In genomic region chr12:26831959-26832816, GRCh38 we compare ENCODE assay signal across 1 cellular context.
TF ChIP-seq lines count a peak whose summit lies in the region.

No MANE protein-coding gene starts in this region.

TF ChIP-seq in H1, 55 proteins besides CTCF, POLR2A, EP300 and RAD21 (continued from another document):
- TF ChIP-seq GABPA (IDR thresholded peaks at IDR 0.05; ENCODE audit: borderline replicate concordance, insufficient read depth, low read length) (no peak), CHD1 (IDR thresholded peaks at IDR 0.05; ENCODE audit: low read depth, low read length) (no peak), RBBP5 (IDR thresholded peaks at IDR 0.05; ENCODE audit: borderline replicate concordance, low read depth, low read length) (0 out of 2 replicates have a peak, but pooled peaks have one; percentile 81), BACH1 (IDR thresholded peaks at IDR 0.05; ENCODE audit: low read length) (no peak), GTF2F1 (IDR thresholded peaks at IDR 0.05; ENCODE audit: borderline replicate concordance, low read depth, low read length) (no peak), PHF8 (conservative IDR thresholded peaks at IDR 0.05; ENCODE audit: low read depth, low read length) (no peak; the same call in 1 of the 2 replicates), KDM4A (IDR thresholded peaks at IDR 0.05; ENCODE audit: low read depth, low read length, severe bottlenecking) (peak; percentile 84), SP2 (IDR thresholded peaks at IDR 0.05; ENCODE audit: low read length) (no peak), RXRA (IDR thresholded peaks at IDR 0.05; ENCODE audit: insufficient read depth, low read depth, low read length) (no peak), CBX8 (IDR thresholded peaks at IDR 0.05; ENCODE audit: borderline replicate concordance, low read depth, low read length) (no peak), SP1 (IDR thresholded peaks at IDR 0.05; ENCODE audit: low read depth, low read length) (no peak), SAP30 (IDR thresholded peaks at IDR 0.05; ENCODE audit: insufficient read depth, insufficient replicate concordance, low read length) (no peak), TBP (IDR thresholded peaks at IDR 0.05; ENCODE audit: low read depth, low read length) (peak; percentile 93), EGR1 (IDR thresholded peaks at IDR 0.05; ENCODE audit: borderline replicate concordance, low read depth, low read length) (no peak), SIRT6 (IDR thresholded peaks at IDR 0.05; ENCODE audit: low read length) (no peak), KDM5A (IDR thresholded peaks at IDR 0.05; ENCODE audit: low read length) (0 out of 2 replicates have a peak, but pooled peaks have one; percentile 39), HDAC2 (IDR thresholded peaks at IDR 0.05; ENCODE audit: borderline replicate concordance in 1 of 2, low read depth in 2 of 2, low read length in 2 of 2) (peak in 1 of 2 experiments; percentile 7; a peak in 1 of 4 replicates), YY1 (IDR thresholded peaks at IDR 0.05; ENCODE audit: low read depth, low read length) (no peak), BRCA1 (IDR thresholded peaks at IDR 0.05; ENCODE audit: low read depth, low read length) (no peak)
- TF ChIP-seq, protein P1, sequence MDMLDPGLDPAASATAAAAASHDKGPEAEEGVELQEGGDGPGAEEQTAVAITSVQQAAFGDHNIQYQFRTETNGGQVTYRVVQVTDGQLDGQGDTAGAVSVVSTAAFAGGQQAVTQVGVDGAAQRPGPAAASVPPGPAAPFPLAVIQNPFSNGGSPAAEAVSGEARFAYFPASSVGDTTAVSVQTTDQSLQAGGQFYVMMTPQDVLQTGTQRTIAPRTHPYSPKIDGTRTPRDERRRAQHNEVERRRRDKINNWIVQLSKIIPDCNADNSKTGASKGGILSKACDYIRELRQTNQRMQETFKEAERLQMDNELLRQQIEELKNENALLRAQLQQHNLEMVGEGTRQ (IDR thresholded peaks at IDR 0.05; ENCODE audit: low read length), result no peak
- TF ChIP-seq, protein P2, sequence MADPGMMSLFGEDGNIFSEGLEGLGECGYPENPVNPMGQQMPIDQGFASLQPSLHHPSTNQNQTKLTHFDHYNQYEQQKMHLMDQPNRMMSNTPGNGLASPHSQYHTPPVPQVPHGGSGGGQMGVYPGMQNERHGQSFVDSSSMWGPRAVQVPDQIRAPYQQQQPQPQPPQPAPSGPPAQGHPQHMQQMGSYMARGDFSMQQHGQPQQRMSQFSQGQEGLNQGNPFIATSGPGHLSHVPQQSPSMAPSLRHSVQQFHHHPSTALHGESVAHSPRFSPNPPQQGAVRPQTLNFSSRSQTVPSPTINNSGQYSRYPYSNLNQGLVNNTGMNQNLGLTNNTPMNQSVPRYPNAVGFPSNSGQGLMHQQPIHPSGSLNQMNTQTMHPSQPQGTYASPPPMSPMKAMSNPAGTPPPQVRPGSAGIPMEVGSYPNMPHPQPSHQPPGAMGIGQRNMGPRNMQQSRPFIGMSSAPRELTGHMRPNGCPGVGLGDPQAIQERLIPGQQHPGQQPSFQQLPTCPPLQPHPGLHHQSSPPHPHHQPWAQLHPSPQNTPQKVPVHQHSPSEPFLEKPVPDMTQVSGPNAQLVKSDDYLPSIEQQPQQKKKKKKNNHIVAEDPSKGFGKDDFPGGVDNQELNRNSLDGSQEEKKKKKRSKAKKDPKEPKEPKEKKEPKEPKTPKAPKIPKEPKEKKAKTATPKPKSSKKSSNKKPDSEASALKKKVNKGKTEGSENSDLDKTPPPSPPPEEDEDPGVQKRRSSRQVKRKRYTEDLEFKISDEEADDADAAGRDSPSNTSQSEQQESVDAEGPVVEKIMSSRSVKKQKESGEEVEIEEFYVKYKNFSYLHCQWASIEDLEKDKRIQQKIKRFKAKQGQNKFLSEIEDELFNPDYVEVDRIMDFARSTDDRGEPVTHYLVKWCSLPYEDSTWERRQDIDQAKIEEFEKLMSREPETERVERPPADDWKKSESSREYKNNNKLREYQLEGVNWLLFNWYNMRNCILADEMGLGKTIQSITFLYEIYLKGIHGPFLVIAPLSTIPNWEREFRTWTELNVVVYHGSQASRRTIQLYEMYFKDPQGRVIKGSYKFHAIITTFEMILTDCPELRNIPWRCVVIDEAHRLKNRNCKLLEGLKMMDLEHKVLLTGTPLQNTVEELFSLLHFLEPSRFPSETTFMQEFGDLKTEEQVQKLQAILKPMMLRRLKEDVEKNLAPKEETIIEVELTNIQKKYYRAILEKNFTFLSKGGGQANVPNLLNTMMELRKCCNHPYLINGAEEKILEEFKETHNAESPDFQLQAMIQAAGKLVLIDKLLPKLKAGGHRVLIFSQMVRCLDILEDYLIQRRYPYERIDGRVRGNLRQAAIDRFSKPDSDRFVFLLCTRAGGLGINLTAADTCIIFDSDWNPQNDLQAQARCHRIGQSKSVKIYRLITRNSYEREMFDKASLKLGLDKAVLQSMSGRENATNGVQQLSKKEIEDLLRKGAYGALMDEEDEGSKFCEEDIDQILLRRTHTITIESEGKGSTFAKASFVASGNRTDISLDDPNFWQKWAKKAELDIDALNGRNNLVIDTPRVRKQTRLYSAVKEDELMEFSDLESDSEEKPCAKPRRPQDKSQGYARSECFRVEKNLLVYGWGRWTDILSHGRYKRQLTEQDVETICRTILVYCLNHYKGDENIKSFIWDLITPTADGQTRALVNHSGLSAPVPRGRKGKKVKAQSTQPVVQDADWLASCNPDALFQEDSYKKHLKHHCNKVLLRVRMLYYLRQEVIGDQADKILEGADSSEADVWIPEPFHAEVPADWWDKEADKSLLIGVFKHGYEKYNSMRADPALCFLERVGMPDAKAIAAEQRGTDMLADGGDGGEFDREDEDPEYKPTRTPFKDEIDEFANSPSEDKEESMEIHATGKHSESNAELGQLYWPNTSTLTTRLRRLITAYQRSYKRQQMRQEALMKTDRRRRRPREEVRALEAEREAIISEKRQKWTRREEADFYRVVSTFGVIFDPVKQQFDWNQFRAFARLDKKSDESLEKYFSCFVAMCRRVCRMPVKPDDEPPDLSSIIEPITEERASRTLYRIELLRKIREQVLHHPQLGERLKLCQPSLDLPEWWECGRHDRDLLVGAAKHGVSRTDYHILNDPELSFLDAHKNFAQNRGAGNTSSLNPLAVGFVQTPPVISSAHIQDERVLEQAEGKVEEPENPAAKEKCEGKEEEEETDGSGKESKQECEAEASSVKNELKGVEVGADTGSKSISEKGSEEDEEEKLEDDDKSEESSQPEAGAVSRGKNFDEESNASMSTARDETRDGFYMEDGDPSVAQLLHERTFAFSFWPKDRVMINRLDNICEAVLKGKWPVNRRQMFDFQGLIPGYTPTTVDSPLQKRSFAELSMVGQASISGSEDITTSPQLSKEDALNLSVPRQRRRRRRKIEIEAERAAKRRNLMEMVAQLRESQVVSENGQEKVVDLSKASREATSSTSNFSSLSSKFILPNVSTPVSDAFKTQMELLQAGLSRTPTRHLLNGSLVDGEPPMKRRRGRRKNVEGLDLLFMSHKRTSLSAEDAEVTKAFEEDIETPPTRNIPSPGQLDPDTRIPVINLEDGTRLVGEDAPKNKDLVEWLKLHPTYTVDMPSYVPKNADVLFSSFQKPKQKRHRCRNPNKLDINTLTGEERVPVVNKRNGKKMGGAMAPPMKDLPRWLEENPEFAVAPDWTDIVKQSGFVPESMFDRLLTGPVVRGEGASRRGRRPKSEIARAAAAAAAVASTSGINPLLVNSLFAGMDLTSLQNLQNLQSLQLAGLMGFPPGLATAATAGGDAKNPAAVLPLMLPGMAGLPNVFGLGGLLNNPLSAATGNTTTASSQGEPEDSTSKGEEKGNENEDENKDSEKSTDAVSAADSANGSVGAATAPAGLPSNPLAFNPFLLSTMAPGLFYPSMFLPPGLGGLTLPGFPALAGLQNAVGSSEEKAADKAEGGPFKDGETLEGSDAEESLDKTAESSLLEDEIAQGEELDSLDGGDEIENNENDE (IDR thresholded peaks at IDR 0.05; ENCODE audit: insufficient replicate concordance, low read length), result no peak
